In genomic region chr11:134047586-134047999, GRCh38 we compare ENCODE assay signal across 9 cellular contexts. TPM values are rescaled to one million over a fixed set of nuclear protein-coding genes. Genes with fewer than 3 reads are reported as not detected.
A peak's percentile ranks its signal among the peaks of the same experiment; 100 is the strongest.
DNase-seq lines count a peak whose midpoint lies in the region; ATAC-seq and TF ChIP-seq lines count a peak whose summit lies in the region.
"Had no signal": no experiment of that assay in that cellular context is flagged by ENCODE, and none has a peak within 500 bp of the region (broad histone marks: within the 10 kb centered on the region; RNA-seq: fewer than 3 reads in every experiment).

No MANE protein-coding gene starts in this region.

- H3K27ac ChIP-seq in adrenal gland = peak overlapping the region in 2 of 5 donors; percentile 13 to 50
- H3K27ac ChIP-seq in smooth muscle cell (ENCODE audit: low read depth) = peak overlapping the region; percentile 71

- 44 to 58% (median 49%) methylated on average over 8 to 11 of the region's 11 CpGs for WGBS in adrenal gland, 4 donors
- WGBS in smooth muscle cell (ENCODE audit: low lambda C conversion rate) = 33% methylated on average over 11 of the region's 11 CpGs

- no peak for TF ChIP-seq POLR2A in adrenal gland (IDR thresholded peaks at IDR 0.05)

- TF ChIP-seq CTCF in adrenal gland (IDR thresholded peaks at IDR 0.05) = no peak
- TF ChIP-seq CTCF in smooth muscle cell (IDR thresholded peaks at IDR 0.05; ENCODE audit: borderline replicate concordance, insufficient read depth, poor library complexity, severe bottlenecking) = no peak

- no peaks in the 10 kb centered on the region for H4K20me1 ChIP-seq in smooth muscle cell (ENCODE audit: low read depth)

- peak overlapping the region; percentile 65 for H3K9ac ChIP-seq in smooth muscle cell (ENCODE audit: low read depth)

- ATAC-seq in left cardiac atrium (peak; percentile 76 to 91), GM19023 (IDR thresholded peaks at IDR 0.05; ENCODE audit: unreplicated experiment) (no peak), GM18907 (IDR thresholded peaks at IDR 0.05; ENCODE audit: unreplicated experiment) (no peak)

- H3K36me3 ChIP-seq in adrenal gland (replicated peaks in 1 of 2) = no peaks in the 10 kb centered on the region
- H3K36me3 ChIP-seq in smooth muscle cell (ENCODE audit: low read depth) = no peaks in the 10 kb centered on the region

- DNase-seq in GM04504 (ENCODE audit: low read depth) (peak; percentile 93), adrenal gland (peak in 6 of 7 donors; percentile 65 to 84 (median 78)), left cardiac atrium (peak; percentile 89), smooth muscle cell (lab: John Stamatoyannopoulos, UW; ENCODE audit: unreplicated experiment) (peak; percentile 32), globus pallidus (ENCODE audit: low spot score) (no peak)
- DNase-seq in activated CD4-positive, alpha-beta T cell treated with anti-CD3 and anti-CD28 coated beads for 1 hour = no peak
- DNase-seq: NCI-H1048 had no signal

- H3K4me3 ChIP-seq in adrenal gland (no peak overlapping the region), smooth muscle cell (no peak overlapping the region)

- H3K79me2 ChIP-seq in smooth muscle cell (ENCODE audit: low read depth) = no peaks in the 10 kb centered on the region

- peaks cover 9% of the 10 kb centered on the region for H3F3A ChIP-seq in smooth muscle cell (ENCODE audit: low read depth)

- H3K4me1 ChIP-seq in adrenal gland (replicated peaks in 1 of 2) (no peaks in the 10 kb centered on the region), smooth muscle cell (ENCODE audit: low read depth) (peaks cover 9% of the 10 kb centered on the region)

- peak overlapping the region; percentile 62 for H3K4me2 ChIP-seq in smooth muscle cell

- intact Hi-C loops in adrenal gland (cut with DNase I) = no loop called here
- intact Hi-C loops in left cardiac atrium (cut with DNase I) = loop anchor here (5.0 to 10.0 kb wide), 3 partner anchors 83 to 123 kb away; no protein-coding TSS in a partner anchor

- H3K9me3 ChIP-seq in adrenal gland (replicated peaks in 1 of 3) (no peaks in the 10 kb centered on the region), smooth muscle cell (replicated peaks; ENCODE audit: low read depth) (no peaks in the 10 kb centered on the region)

- H3K27me3 ChIP-seq in adrenal gland (no peaks in the 10 kb centered on the region), smooth muscle cell (ENCODE audit: low read depth) (no peaks in the 10 kb centered on the region)

- H2AFZ ChIP-seq in smooth muscle cell (ENCODE audit: low read depth) = no peak overlapping the region

RNA-seq across cellular contexts. Expression of gene JAM3, which starts 21.3 kb away (rescaled TPM):
- total RNA-seq in adrenal gland (10 to 100 TPM; 21.2 to 42.2 (median 39.2) TPM), left cardiac atrium (10 to 100 TPM; 28.2 to 31.0 TPM), smooth muscle cell (75.5 and 91.7 TPM in 2 replicates)
- polyA plus RNA-seq in adrenal gland (10 to 100 TPM; 18.0 to 24.3 (median 23.3) TPM), smooth muscle cell (59.3 and 82.9 TPM in 2 replicates)

Comparison
In these comparisons a context has a peak if more than half of its experiments do, and no peak if none do; other contexts are left out.
1. DNase-seq: peak in GM04504 (single experiment), adrenal gland (6 of 7), left cardiac atrium (single experiment) and smooth muscle cell (single experiment); none in globus pallidus (single experiment) and activated CD4-positive, alpha-beta T cell treated with anti-CD3 and anti-CD28 coated beads for 1 hour (single experiment).
2. ATAC-seq: peak in left cardiac atrium (2 of 2); none in GM19023 (single experiment) and GM18907 (single experiment).
3. intact Hi-C loops: an anchor here in left cardiac atrium (5.0 to 10.0 kb wide); none called in adrenal gland.